In genomic region chr5:177349762-177350161, GRCh38 we compare ENCODE assay signal across 1 cellular context.
TF ChIP-seq lines count a peak whose summit lies in the region.

No MANE protein-coding gene starts in this region.

TF ChIP-seq in WTC11, 78 proteins besides CTCF, POLR2A, EP300 and RAD21 (continued from another document):
- TF ChIP-seq ARID4B (CRISPR knock-in tag; IDR thresholded peaks at IDR 0.05; ENCODE audit: borderline replicate concordance) (no peak), ZNF138 (CRISPR knock-in tag; conservative IDR thresholded peaks at IDR 0.05) (no peak), IRF2 (CRISPR knock-in tag; IDR thresholded peaks at IDR 0.05; ENCODE audit: borderline replicate concordance, low read depth) (no peak), KAT7 (CRISPR knock-in tag; IDR thresholded peaks at IDR 0.05; ENCODE audit: borderline replicate concordance) (no peak), STAT6 (CRISPR knock-in tag; conservative IDR thresholded peaks at IDR 0.05; ENCODE audit: low read depth) (no peak), ZNF396 (CRISPR knock-in tag; IDR thresholded peaks at IDR 0.05; ENCODE audit: borderline replicate concordance) (no peak), ZNF425 (CRISPR knock-in tag; conservative IDR thresholded peaks at IDR 0.05) (no peak), JAZF1 (CRISPR knock-in tag; IDR thresholded peaks at IDR 0.05) (no peak), NR3C1 (CRISPR knock-in tag; conservative IDR thresholded peaks at IDR 0.05; ENCODE audit: low read depth) (no peak), ATF2 (CRISPR knock-in tag; IDR thresholded peaks at IDR 0.05; ENCODE audit: borderline replicate concordance, low read depth) (no peak), ZNF219 (CRISPR knock-in tag; IDR thresholded peaks at IDR 0.05; ENCODE audit: borderline replicate concordance) (no peak)
TF ChIP-seq in WTC11: peak in this region for 0.
